1 cellular context compared by ENCODE assay signal in genomic region chr11:131217313-131218297, GRCh38.
TF ChIP-seq lines count a peak whose summit lies in the region.

No MANE protein-coding gene starts in this region.

TF ChIP-seq in K562, 482 proteins besides CTCF, POLR2A, EP300 and RAD21 (continued from another document):
- TF ChIP-seq MBD1 (CRISPR knock-in tag; IDR thresholded peaks at IDR 0.05) (no peak), PURB (CRISPR knock-in tag; IDR thresholded peaks at IDR 0.05; ENCODE audit: low read depth) (no peak), E2F6 (IDR thresholded peaks at IDR 0.05; ENCODE audit: borderline replicate concordance in 1 of 2, extremely low read depth in 1 of 2, insufficient read depth in 1 of 2, insufficient read length in 1 of 2, low read depth in 1 of 2, low read length in 1 of 2, poor library complexity in 1 of 2, severe bottlenecking in 1 of 2) (no peak), ZNF175 (CRISPR knock-in tag; IDR thresholded peaks at IDR 0.05; ENCODE audit: low read depth) (no peak)
